ENCODE assay signal across 1 cellular context in genomic region chr10:68562666-68563522, GRCh38.
TF ChIP-seq lines count a peak whose summit lies in the region.

No MANE protein-coding gene starts in this region.

TF ChIP-seq in K562, 482 proteins besides CTCF, POLR2A, EP300 and RAD21 (continued from another document and continues in another):
- TF ChIP-seq BCLAF1 (IDR thresholded peaks at IDR 0.05; ENCODE audit: borderline replicate concordance in 1 of 2, control insufficient read depth in 1 of 2, low read depth in 2 of 2, low read length in 1 of 2) = 0 out of 4 replicates have a peak, but pooled peaks of 1 of the 2 experiments have one; percentile 39
- no peak for TF ChIP-seq TCF15 (CRISPR knock-in tag; IDR thresholded peaks at IDR 0.05)
- no peak for TF ChIP-seq GTF3C2 (IDR thresholded peaks at IDR 0.05; ENCODE audit: borderline replicate concordance, extremely low read depth, insufficient read length)
- peak; percentile 87 for TF ChIP-seq DPF2 (IDR thresholded peaks at IDR 0.05)
- TF ChIP-seq LARP7 (IDR thresholded peaks at IDR 0.05) = peak; percentile 99
- no peak for TF ChIP-seq GABPB2 (CRISPR knock-in tag; conservative IDR thresholded peaks at IDR 0.05)
- TF ChIP-seq KLF13 (tag; IDR thresholded peaks at IDR 0.05; ENCODE audit: borderline replicate concordance, low read depth) = no peak
- peak; percentile 67 for TF ChIP-seq POLR2B (IDR thresholded peaks at IDR 0.05; ENCODE audit: low read depth, partially characterized antibody)
- TF ChIP-seq HDAC1 (IDR thresholded peaks at IDR 0.05) = peak; percentile 35 to 88; a peak in 2 of 4 replicates
- TF ChIP-seq ZNF57 (CRISPR knock-in tag; IDR thresholded peaks at IDR 0.05) = no peak
- no peak for TF ChIP-seq IRF9 (tag; IDR thresholded peaks at IDR 0.05)
- no peak for TF ChIP-seq STAT5B (CRISPR knock-in tag; IDR thresholded peaks at IDR 0.05)
- no peak for TF ChIP-seq GTF2F1 (IDR thresholded peaks at IDR 0.05; ENCODE audit: low read depth, low read length)
- no peak for TF ChIP-seq HOXB6 (CRISPR knock-in tag; IDR thresholded peaks at IDR 0.05; ENCODE audit: borderline replicate concordance)
- TF ChIP-seq ARID1B (IDR thresholded peaks at IDR 0.05) = peak; percentile 85
- 0 out of 2 replicates have a peak, but pooled peaks have one; percentile 30 for TF ChIP-seq KHSRP (IDR thresholded peaks at IDR 0.05)
- peak; percentile 90 for TF ChIP-seq SMARCA4 (IDR thresholded peaks at IDR 0.05)
- no peak for TF ChIP-seq ZNF778 (CRISPR knock-in tag; IDR thresholded peaks at IDR 0.05)
- no peak for TF ChIP-seq ZNF12 (CRISPR knock-in tag; IDR thresholded peaks at IDR 0.05)
- no peak for TF ChIP-seq TEAD2 (tag; IDR thresholded peaks at IDR 0.05)
- TF ChIP-seq ZNF175 (CRISPR knock-in tag; IDR thresholded peaks at IDR 0.05; ENCODE audit: low read depth) = no peak
- TF ChIP-seq ZNF518B (CRISPR knock-in tag; IDR thresholded peaks at IDR 0.05) = no peak
- TF ChIP-seq ZNF717 (CRISPR knock-in tag; IDR thresholded peaks at IDR 0.05) = no peak
- no peak for TF ChIP-seq BRCA1 (IDR thresholded peaks at IDR 0.05)
- no peak for TF ChIP-seq BRCA1 (CRISPR knock-in tag; IDR thresholded peaks at IDR 0.05)
- TF ChIP-seq ZNF184 (CRISPR knock-in tag; IDR thresholded peaks at IDR 0.05) = no peak
- TF ChIP-seq FOSL1 (tag; conservative IDR thresholded peaks at IDR 0.05) = no peak; the same call in 1 of the 2 replicates
- TF ChIP-seq NFYB (IDR thresholded peaks at IDR 0.05; ENCODE audit: extremely low read depth, insufficient read length) = no peak
- TF ChIP-seq NFXL1 (CRISPR knock-in tag; IDR thresholded peaks at IDR 0.05) = no peak
- TF ChIP-seq HDAC3 (IDR thresholded peaks at IDR 0.05; ENCODE audit: borderline replicate concordance, partially characterized antibody) = no peak
- no peak for TF ChIP-seq XRCC3 (IDR thresholded peaks at IDR 0.05)
- TF ChIP-seq RUNX1 (IDR thresholded peaks at IDR 0.05; ENCODE audit: low read depth) = no peak
- TF ChIP-seq CHAMP1 (IDR thresholded peaks at IDR 0.05) = no peak
- no peak for TF ChIP-seq CREB1 (IDR thresholded peaks at IDR 0.05)
- TF ChIP-seq CREB1 (CRISPR knock-in tag; IDR thresholded peaks at IDR 0.05) = no peak
- no peak for TF ChIP-seq HNRNPUL1 (IDR thresholded peaks at IDR 0.05; ENCODE audit: low read length)
- peak; percentile 80; the same call in 1 of the 2 replicates for TF ChIP-seq NKRF (IDR thresholded peaks at IDR 0.05; ENCODE audit: borderline replicate concordance)
- TF ChIP-seq SMARCE1 (IDR thresholded peaks at IDR 0.05) = peak; percentile 83
- peak; percentile 39; the same call in 1 of the 2 replicates for TF ChIP-seq CREM (IDR thresholded peaks at IDR 0.05; ENCODE audit: low read depth)
- TF ChIP-seq EGR1 (conservative IDR thresholded peaks at IDR 0.05) = no peak
- TF ChIP-seq GABPB1 (CRISPR knock-in tag; IDR thresholded peaks at IDR 0.05) = no peak
- no peak for TF ChIP-seq HMG20B (CRISPR knock-in tag; IDR thresholded peaks at IDR 0.05)
- TF ChIP-seq ZNF76 (CRISPR knock-in tag; IDR thresholded peaks at IDR 0.05; ENCODE audit: borderline replicate concordance) = no peak
- TF ChIP-seq ZHX1 (conservative IDR thresholded peaks at IDR 0.05; ENCODE audit: low read length) = no peak
- TF ChIP-seq E2F5 (CRISPR knock-in tag; IDR thresholded peaks at IDR 0.05) = no peak
- TF ChIP-seq NRF1 (conservative IDR thresholded peaks at IDR 0.05 in 1 of 2, IDR thresholded peaks at IDR 0.05 in 1 of 2) = no peak
- no peak for TF ChIP-seq CREBBP (IDR thresholded peaks at IDR 0.05; ENCODE audit: low read depth, low read length)
- TF ChIP-seq HMGN3 (IDR thresholded peaks at IDR 0.05; ENCODE audit: borderline replicate concordance, extremely low read depth, insufficient read length, low read depth, low read length) = no peak
